ENCODE assay signal across 8 cellular contexts in genomic region chr15:52295421-52295991, GRCh38. TPM values are rescaled to one million over a fixed set of nuclear protein-coding genes. Genes with fewer than 3 reads are reported as not detected.
DNase-seq lines count a peak whose midpoint lies in the region; ATAC-seq, FAIRE-seq and TF ChIP-seq lines count a peak whose summit lies in the region.

A gene with protein sequence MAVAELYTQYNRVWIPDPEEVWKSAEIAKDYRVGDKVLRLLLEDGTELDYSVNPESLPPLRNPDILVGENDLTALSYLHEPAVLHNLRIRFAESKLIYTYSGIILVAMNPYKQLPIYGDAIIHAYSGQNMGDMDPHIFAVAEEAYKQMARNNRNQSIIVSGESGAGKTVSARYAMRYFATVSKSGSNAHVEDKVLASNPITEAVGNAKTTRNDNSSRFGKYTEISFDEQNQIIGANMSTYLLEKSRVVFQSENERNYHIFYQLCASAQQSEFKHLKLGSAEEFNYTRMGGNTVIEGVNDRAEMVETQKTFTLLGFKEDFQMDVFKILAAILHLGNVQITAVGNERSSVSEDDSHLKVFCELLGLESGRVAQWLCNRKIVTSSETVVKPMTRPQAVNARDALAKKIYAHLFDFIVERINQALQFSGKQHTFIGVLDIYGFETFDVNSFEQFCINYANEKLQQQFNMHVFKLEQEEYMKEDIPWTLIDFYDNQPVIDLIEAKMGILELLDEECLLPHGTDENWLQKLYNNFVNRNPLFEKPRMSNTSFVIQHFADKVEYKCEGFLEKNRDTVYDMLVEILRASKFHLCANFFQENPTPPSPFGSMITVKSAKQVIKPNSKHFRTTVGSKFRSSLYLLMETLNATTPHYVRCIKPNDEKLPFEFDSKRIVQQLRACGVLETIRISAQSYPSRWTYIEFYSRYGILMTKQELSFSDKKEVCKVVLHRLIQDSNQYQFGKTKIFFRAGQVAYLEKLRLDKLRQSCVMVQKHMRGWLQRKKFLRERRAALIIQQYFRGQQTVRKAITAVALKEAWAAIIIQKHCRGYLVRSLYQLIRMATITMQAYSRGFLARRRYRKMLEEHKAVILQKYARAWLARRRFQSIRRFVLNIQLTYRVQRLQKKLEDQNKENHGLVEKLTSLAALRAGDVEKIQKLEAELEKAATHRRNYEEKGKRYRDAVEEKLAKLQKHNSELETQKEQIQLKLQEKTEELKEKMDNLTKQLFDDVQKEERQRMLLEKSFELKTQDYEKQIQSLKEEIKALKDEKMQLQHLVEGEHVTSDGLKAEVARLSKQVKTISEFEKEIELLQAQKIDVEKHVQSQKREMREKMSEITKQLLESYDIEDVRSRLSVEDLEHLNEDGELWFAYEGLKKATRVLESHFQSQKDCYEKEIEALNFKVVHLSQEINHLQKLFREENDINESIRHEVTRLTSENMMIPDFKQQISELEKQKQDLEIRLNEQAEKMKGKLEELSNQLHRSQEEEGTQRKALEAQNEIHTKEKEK (N-terminal part only) (minus strand): TSS chr15:52295804. CDS start chr15:52295636, 168 bp downstream.

- ATAC-seq in central memory CD8-positive, alpha-beta T cell (replicated peaks; ENCODE audit: extremely low read depth, poor library complexity, severe bottlenecking) = no peak

- peak within 1 kb of the TSS in 6 of 8 donors; percentile 59 to 76 (median 62) for H3K27ac ChIP-seq in spleen

- no peak for TF ChIP-seq CTCF in spleen (IDR thresholded peaks at IDR 0.05 in 8 of 11, conservative IDR thresholded peaks at IDR 0.05 in 3 of 11)

- H3K4me3 ChIP-seq in spleen = peak within 1 kb of the TSS; percentile 39 to 78 (median 53)

- no peaks in the 10 kb centered on the region for H3K9me3 ChIP-seq in spleen

- intact Hi-C loops in spleen (cut with DNase I; ENCODE audit: low total_unique reads) = no loop called here

- in situ Hi-C loops in ACHN (cut with HindIII; ENCODE audit: low pct_ligation_motif_present, low pct_unique_long_range_greater_than_20kb, low sequenced_read_pairs) = no loop called here

- TF ChIP-seq POLR2A in GM12891 (IDR thresholded peaks at IDR 0.05; ENCODE audit: low read depth, low read length) (no peak), spleen (IDR thresholded peaks at IDR 0.05) (no peak)

- peaks cover 0 to 31% (median 20%) of the 10 kb centered on the region in 6 donors for H3K4me1 ChIP-seq in spleen

- DNase-seq in ACHN (peak; percentile 80), GM12891 (ENCODE audit: insufficient read length, low spot score) (peak; percentile 28), NCI-H524 treated with DMSO at 0.1 percent for 48 hours (lab: John Stamatoyannopoulos, UW) (peak; percentile 67), kidney glomerular epithelial cell (lab: John Stamatoyannopoulos, UW) (peak; percentile 31), spleen (peak; percentile 88), GOT3 (lab: John Stamatoyannopoulos, UW) (no peak)
- DNase-seq in central memory CD8-positive, alpha-beta T cell (ENCODE audit: low spot score in 2 of 2) = no peak
- DNase-seq in activated CD8-positive, alpha-beta memory T cell treated with anti-CD3 and anti-CD28 coated beads, Interleukin-2, amount 50 U/mL, for 48 hours = no peak

- WGBS in spleen, 5 donors = 1% methylated on average over 22 to 65 of the region's 65 CpGs

- peak within 1 kb of the TSS; percentile 45 for H3K4me3 Mint-ChIP-seq in central memory CD8-positive, alpha-beta T cell

- peaks cover 0 to 38% (median 17%) of the 10 kb centered on the region in 7 donors for H3K27me3 ChIP-seq in spleen (replicated peaks in 1 of 7)

- H3K36me3 ChIP-seq in spleen = no peaks in the 10 kb centered on the region

- H3K27ac Mint-ChIP-seq in central memory CD8-positive, alpha-beta T cell (ENCODE audit: low read depth) = no peak within 1 kb of the TSS

- no peaks in the 10 kb centered on the region for H3K4me1 Mint-ChIP-seq in central memory CD8-positive, alpha-beta T cell

- H3K36me3 Mint-ChIP-seq in central memory CD8-positive, alpha-beta T cell (ENCODE audit: insufficient read depth) = peaks cover 1% of the 10 kb centered on the region

- H3K9me3 Mint-ChIP-seq in central memory CD8-positive, alpha-beta T cell = no peaks in the 10 kb centered on the region

- H3K27me3 Mint-ChIP-seq in central memory CD8-positive, alpha-beta T cell = peaks cover 39% of the 10 kb centered on the region

- FAIRE-seq in GM12891 (lab: Jason Lieb, UNC) = no peak

TF ChIP-seq in GM12891, 5 proteins besides CTCF, POLR2A, EP300 and RAD21:
- TF ChIP-seq PAX5 (IDR thresholded peaks at IDR 0.05; ENCODE audit: insufficient read depth, low read length, severe bottlenecking) (no peak), POLR2AphosphoS5 (IDR thresholded peaks at IDR 0.05; ENCODE audit: low read depth, low read length) (no peak), TAF1 (IDR thresholded peaks at IDR 0.05; ENCODE audit: low read depth, low read length) (no peak), SPI1 (IDR thresholded peaks at IDR 0.05; ENCODE audit: low read depth, low read length) (no peak), POU2F2 (IDR thresholded peaks at IDR 0.05; ENCODE audit: low read depth, low read length) (no peak)

RNA-seq across cellular contexts. Expression of the gene that starts here (rescaled TPM):
- 0.56 TPM for polyA plus RNA-seq in GM12891 (2012; ENCODE audit: low read depth, missing spikeins)
- total RNA-seq in spleen = 10 to 100 TPM in 6 of 7 donors, 1 to 10 TPM in 1; 6.2 to 23.4 (median 16.2) TPM
- polyA plus RNA-seq in spleen = 1 to 10 TPM in 2 of 3 donors, under 1 TPM in 1; 0.53 to 2.2 (median 2.2) TPM

Comparison
In these comparisons a context has a peak if more than half of its experiments do, and no peak if none do; other contexts are left out.
1. DNase-seq: peak in ACHN (single experiment), GM12891 (single experiment), NCI-H524 treated with DMSO at 0.1 percent for 48 hours (single experiment), kidney glomerular epithelial cell (single experiment) and spleen (single experiment); none in central memory CD8-positive, alpha-beta T cell (0 of 2), GOT3 (single experiment) and activated CD8-positive, alpha-beta memory T cell treated with anti-CD3 and anti-CD28 coated beads, Interleukin-2, amount 50 U/mL, for 48 hours (single experiment).